In the genomic region with DNA sequence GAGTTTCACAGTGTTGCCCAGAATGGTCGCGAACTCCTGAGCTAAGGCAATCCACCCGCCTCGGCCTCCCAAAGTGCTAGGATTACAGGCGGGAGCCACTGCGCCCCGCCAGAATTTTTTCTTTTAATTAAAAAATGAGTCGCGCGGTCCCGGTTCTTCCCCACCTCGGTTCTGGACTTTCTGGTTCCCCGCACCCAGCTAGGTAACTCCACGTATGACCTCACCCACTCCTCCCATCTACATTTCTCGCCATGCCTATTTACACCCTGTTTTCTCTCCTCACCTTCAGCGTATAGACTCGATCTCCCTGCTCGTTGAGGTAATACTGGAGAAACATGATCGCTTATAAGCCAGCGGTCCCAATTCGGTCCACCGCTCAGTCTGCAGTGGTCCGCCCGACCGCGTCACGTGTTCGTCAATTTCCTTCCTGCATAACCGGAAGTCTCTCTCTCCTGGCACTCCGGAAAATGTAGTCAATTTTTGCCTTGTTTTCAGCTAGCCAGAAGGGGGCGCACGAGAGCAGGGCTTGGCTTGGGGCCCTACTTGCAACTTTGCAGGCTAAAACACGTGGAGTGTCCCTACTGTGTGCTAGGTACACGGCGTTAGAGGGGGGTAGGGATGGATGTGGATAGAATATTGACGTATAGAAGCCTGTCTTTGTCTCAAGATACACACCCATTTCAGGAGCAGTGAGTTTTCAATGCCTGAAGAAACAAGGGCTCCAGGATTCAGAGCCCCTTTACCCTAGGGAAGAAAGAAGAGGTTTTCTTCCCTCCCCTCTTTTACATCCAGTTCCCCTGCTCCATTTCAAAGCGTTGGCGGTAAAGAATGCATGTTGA, we compare ENCODE assay signal across 8 cellular contexts. TPM values are rescaled to one million over a fixed set of nuclear protein-coding genes. Genes with fewer than 3 reads are reported as not detected.
DNase-seq lines count a peak whose midpoint lies in the region; ATAC-seq, FAIRE-seq and TF ChIP-seq lines count a peak whose summit lies in the region.

A gene (minus strand): TSS at position 400 of the 839 bp plus-strand sequence. CDS start 63 bp downstream, at position 337.
A gene with protein sequence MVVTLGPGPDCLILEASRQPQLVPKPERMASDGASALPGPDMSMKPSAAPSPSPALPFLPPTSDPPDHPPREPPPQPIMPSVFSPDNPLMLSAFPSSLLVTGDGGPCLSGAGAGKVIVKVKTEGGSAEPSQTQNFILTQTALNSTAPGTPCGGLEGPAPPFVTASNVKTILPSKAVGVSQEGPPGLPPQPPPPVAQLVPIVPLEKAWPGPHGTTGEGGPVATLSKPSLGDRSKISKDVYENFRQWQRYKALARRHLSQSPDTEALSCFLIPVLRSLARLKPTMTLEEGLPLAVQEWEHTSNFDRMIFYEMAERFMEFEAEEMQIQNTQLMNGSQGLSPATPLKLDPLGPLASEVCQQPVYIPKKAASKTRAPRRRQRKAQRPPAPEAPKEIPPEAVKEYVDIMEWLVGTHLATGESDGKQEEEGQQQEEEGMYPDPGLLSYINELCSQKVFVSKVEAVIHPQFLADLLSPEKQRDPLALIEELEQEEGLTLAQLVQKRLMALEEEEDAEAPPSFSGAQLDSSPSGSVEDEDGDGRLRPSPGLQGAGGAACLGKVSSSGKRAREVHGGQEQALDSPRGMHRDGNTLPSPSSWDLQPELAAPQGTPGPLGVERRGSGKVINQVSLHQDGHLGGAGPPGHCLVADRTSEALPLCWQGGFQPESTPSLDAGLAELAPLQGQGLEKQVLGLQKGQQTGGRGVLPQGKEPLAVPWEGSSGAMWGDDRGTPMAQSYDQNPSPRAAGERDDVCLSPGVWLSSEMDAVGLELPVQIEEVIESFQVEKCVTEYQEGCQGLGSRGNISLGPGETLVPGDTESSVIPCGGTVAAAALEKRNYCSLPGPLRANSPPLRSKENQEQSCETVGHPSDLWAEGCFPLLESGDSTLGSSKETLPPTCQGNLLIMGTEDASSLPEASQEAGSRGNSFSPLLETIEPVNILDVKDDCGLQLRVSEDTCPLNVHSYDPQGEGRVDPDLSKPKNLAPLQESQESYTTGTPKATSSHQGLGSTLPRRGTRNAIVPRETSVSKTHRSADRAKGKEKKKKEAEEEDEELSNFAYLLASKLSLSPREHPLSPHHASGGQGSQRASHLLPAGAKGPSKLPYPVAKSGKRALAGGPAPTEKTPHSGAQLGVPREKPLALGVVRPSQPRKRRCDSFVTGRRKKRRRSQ (plus strand): TSS at position 579 of the 839 bp plus-strand sequence. CDS start 382 bp downstream, outside the sequence.

- peak; percentile 83 for FAIRE-seq in H54 (lab: Jason Lieb, UNC)

- peaks cover 12% of the 10 kb centered on the region for H4K20me1 ChIP-seq in Loucy (ENCODE audit: insufficient read depth, low read length, poor library complexity, severe bottlenecking)
- H4K20me1 ChIP-seq in neural progenitor cell (ENCODE audit: low read depth), result peaks cover 4% of the 10 kb centered on the region

- H3K4me3 ChIP-seq in Loucy (ENCODE audit: low read length, poor library complexity, severe bottlenecking), result peak within 1 kb of the TSS; percentile 90
- H3K4me3 ChIP-seq in RWPE2 (ENCODE audit: severe bottlenecking), result peak within 1 kb of the TSS; percentile 60
- peak within 1 kb of the TSS; percentile 72 to 87 for H3K4me3 ChIP-seq in foreskin fibroblast (ENCODE audit: low read depth in 1 of 2, low read length in 2 of 2)
- peak within 1 kb of the TSS; percentile 82 for H3K4me3 ChIP-seq in neural progenitor cell
- peak within 1 kb of the TSS; percentile 79 to 100 for H3K4me3 ChIP-seq in stomach smooth muscle (ENCODE audit: low read length in 2 of 2)

- H3K4me1 ChIP-seq in Loucy (ENCODE audit: insufficient read depth, low read length, poor library complexity, severe bottlenecking) (peaks cover 31% of the 10 kb centered on the region), RWPE2 (ENCODE audit: insufficient read depth, poor library complexity, severe bottlenecking) (peaks cover 8% of the 10 kb centered on the region), neural progenitor cell (peaks cover 5% of the 10 kb centered on the region), stomach smooth muscle (ENCODE audit: control insufficient read depth, insufficient read depth, low read length) (peaks cover 7% of the 10 kb centered on the region)

- H3K9me3 ChIP-seq in Loucy (ENCODE audit: insufficient read depth, low read depth, low read length), result no peaks in the 10 kb centered on the region
- H3K9me3 ChIP-seq in RWPE2 (ENCODE audit: severe bottlenecking), result no peaks in the 10 kb centered on the region
- no peaks in the 10 kb centered on the region for H3K9me3 ChIP-seq in neural progenitor cell (ENCODE audit: low read depth)
- H3K9me3 ChIP-seq in stomach smooth muscle (ENCODE audit: control insufficient read depth in 2 of 2, low read length in 2 of 2), result no peaks in the 10 kb centered on the region

- no peak within 1 kb of the TSS for H3K4me3 Mint-ChIP-seq in neural progenitor cell

- H3K27ac ChIP-seq in RWPE2 (ENCODE audit: poor library complexity, severe bottlenecking) (peak within 1 kb of the TSS; percentile 72), neural progenitor cell (no peak within 1 kb of the TSS), stomach smooth muscle (ENCODE audit: low read length) (peak within 1 kb of the TSS; percentile 76)

- ATAC-seq in RWPE2 (ENCODE audit: low read depth), result peak; percentile 83

- TF ChIP-seq POLR2A in H54 (IDR thresholded peaks at IDR 0.05; ENCODE audit: low read depth, low read length), result peak; percentile 77

- H3K36me3 ChIP-seq in Loucy (ENCODE audit: insufficient read depth, low read length) (no peaks in the 10 kb centered on the region), RWPE2 (ENCODE audit: low read depth) (peaks cover 39% of the 10 kb centered on the region), neural progenitor cell (peaks cover 14% of the 10 kb centered on the region), stomach smooth muscle (ENCODE audit: control insufficient read depth in 2 of 2, insufficient read depth in 2 of 2, low read length in 2 of 2) (peaks cover 0 to 4% of the 10 kb centered on the region in 2 donors)

- H3K4me1 Mint-ChIP-seq in neural progenitor cell, result peaks cover 5% of the 10 kb centered on the region

- H3K9ac ChIP-seq in Loucy (ENCODE audit: low read depth, low read length, poor library complexity, severe bottlenecking) (peak within 1 kb of the TSS; percentile 95), neural progenitor cell (peak within 1 kb of the TSS; percentile 53), stomach smooth muscle (ENCODE audit: low read length in 2 of 2) (peak within 1 kb of the TSS; percentile 72 to 93)

- H3K9me3 Mint-ChIP-seq in neural progenitor cell, result no peaks in the 10 kb centered on the region

- no peaks in the 10 kb centered on the region for H3K9me2 ChIP-seq in Loucy (replicated peaks; ENCODE audit: low read depth, low read length)

- no peaks in the 10 kb centered on the region for H3K27me3 Mint-ChIP-seq in neural progenitor cell (ENCODE audit: insufficient read depth, low read depth)

- TF ChIP-seq CTCF in Loucy (conservative IDR thresholded peaks at IDR 0.05; ENCODE audit: low read length) (peak; percentile 85), RWPE2 (IDR thresholded peaks at IDR 0.05; ENCODE audit: poor library complexity, severe bottlenecking) (peak; percentile 100), foreskin fibroblast (IDR thresholded peaks at IDR 0.05; ENCODE audit: low read depth, low read length) (peak; percentile 83), neural progenitor cell (IDR thresholded peaks at IDR 0.05) (peak; percentile 96)

- no peaks in the 10 kb centered on the region for H3K27me3 ChIP-seq in Loucy (ENCODE audit: insufficient read depth, low read length, poor library complexity, severe bottlenecking)
- no peaks in the 10 kb centered on the region for H3K27me3 ChIP-seq in RWPE2 (ENCODE audit: insufficient read depth, poor library complexity, severe bottlenecking)
- no peaks in the 10 kb centered on the region for H3K27me3 ChIP-seq in neural progenitor cell
- no peaks in the 10 kb centered on the region for H3K27me3 ChIP-seq in stomach smooth muscle (ENCODE audit: control insufficient read depth in 1 of 2, insufficient read depth in 2 of 2, low read length in 2 of 2)

- H3K4me2 ChIP-seq in Loucy (ENCODE audit: low read depth, low read length, poor library complexity, severe bottlenecking) (peak within 1 kb of the TSS; percentile 81), neural progenitor cell (peak within 1 kb of the TSS; percentile 80)

- H3K79me2 ChIP-seq in Loucy (ENCODE audit: insufficient read depth, low read length) (peaks cover 42% of the 10 kb centered on the region), neural progenitor cell (ENCODE audit: low read depth) (peaks cover 24% of the 10 kb centered on the region)

- H3F3A ChIP-seq in Loucy (ENCODE audit: low read depth) (no peaks in the 10 kb centered on the region), neural progenitor cell (ENCODE audit: low read depth) (peaks cover 31% of the 10 kb centered on the region)

- peaks cover 17% of the 10 kb centered on the region for H3K36me3 Mint-ChIP-seq in neural progenitor cell

- in situ Hi-C loops in G401 (cut with HindIII; ENCODE audit: low sequenced_read_pairs), result no loop called here

- DNase-seq in G401 (ENCODE audit: low spot score) (peak; percentile 93), H54 (ENCODE audit: insufficient read length, low spot score) (peak; percentile 67), RWPE2 (ENCODE audit: low spot score) (peak; percentile 94), foreskin fibroblast (peak; percentile 84 to 95), neural progenitor cell (ENCODE audit: low spot score) (peak; percentile 90)
- DNase-seq in activated effector memory CD4-positive, alpha-beta T cell treated with Interleukin-2 at 50 U/mL for 16 hours, result peak; percentile 86

- peak within 1 kb of the TSS; percentile 89 for H2AFZ ChIP-seq in Loucy (ENCODE audit: low read length)
- H2AFZ ChIP-seq in neural progenitor cell (replicated peaks), result peak within 1 kb of the TSS; percentile 91

- no peak within 1 kb of the TSS for H3K27ac Mint-ChIP-seq in neural progenitor cell

RNA-seq across cellular contexts. Expression of the first gene that starts in this region (rescaled TPM):
- 291 and 354 TPM in 2 replicates for total RNA-seq in G401 (2014; rRNA removed; shearing (Covaris generic))
- 123 and 151 TPM in 2 replicates for total RNA-seq in neural progenitor cell (ENCODE audit: low replicate concordance)

RNA-seq across cellular contexts. Expression of the second gene that starts in this region (rescaled TPM):
- not detected in 2 replicates for total RNA-seq in G401 (2014; rRNA removed; shearing (Covaris generic))
- 0.19 TPM in 1 of 2 replicates, not detected in the other for total RNA-seq in neural progenitor cell (ENCODE audit: low replicate concordance)
